In the genomic region with DNA sequence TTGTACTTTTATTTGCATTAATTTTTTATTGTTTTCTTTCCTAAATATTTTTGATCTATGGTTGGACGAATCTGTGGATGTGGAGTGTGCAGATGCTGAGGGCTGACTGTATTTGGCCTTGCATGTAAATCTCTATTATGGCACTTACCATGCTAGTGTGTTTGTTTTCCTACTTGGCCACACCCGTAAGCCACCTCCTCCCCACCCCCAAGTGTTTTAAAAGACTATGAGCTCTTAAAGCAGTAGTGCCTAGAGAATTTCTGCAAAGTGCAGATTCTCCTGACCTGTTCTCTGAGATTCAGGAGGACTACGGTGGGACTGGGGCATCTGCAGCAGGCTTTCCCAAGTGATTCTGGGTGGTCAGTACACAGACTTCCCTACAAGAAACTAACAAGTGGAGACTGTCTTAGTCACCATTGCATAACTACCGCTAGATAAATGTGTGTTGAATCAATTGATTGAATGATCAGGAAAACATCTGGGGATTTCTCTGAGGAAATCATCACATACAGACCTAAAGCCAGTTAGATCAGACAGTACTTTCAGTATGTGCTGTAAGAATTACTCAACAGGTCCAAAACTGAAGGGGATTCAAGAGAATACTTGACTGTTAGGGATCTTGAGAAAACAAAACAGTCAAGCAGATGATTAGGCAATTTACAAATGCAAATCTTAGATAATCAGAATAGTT, we compare ENCODE assay signal across 1 cellular context.
TF ChIP-seq lines count a peak whose summit lies in the region.

No MANE protein-coding gene starts in this region.

TF ChIP-seq in H1, 55 proteins besides CTCF, POLR2A, EP300 and RAD21:
- TF ChIP-seq SIRT6 (IDR thresholded peaks at IDR 0.05; ENCODE audit: low read length) = no peak
- no peak for TF ChIP-seq NRF1 (IDR thresholded peaks at IDR 0.05; ENCODE audit: low read depth, low read length)
- no peak for TF ChIP-seq CBX8 (IDR thresholded peaks at IDR 0.05; ENCODE audit: borderline replicate concordance, low read depth, low read length)
- no peak for TF ChIP-seq SIN3A (conservative IDR thresholded peaks at IDR 0.05 in 1 of 2, IDR thresholded peaks at IDR 0.05 in 1 of 2; ENCODE audit: low read depth in 1 of 2, low read length in 2 of 2)
- TF ChIP-seq BCL11A (IDR thresholded peaks at IDR 0.05; ENCODE audit: low read depth in 2 of 2, low read length in 2 of 2) = no peak
- TF ChIP-seq BACH1 (IDR thresholded peaks at IDR 0.05; ENCODE audit: low read length) = no peak
- TF ChIP-seq, protein P1, sequence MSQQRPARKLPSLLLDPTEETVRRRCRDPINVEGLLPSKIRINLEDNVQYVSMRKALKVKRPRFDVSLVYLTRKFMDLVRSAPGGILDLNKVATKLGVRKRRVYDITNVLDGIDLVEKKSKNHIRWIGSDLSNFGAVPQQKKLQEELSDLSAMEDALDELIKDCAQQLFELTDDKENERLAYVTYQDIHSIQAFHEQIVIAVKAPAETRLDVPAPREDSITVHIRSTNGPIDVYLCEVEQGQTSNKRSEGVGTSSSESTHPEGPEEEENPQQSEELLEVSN (IDR thresholded peaks at IDR 0.05) = no peak
- TF ChIP-seq FOSL1 (IDR thresholded peaks at IDR 0.05; ENCODE audit: insufficient read depth, low read depth, low read length) = no peak
- TF ChIP-seq POU5F1 (IDR thresholded peaks at IDR 0.05; ENCODE audit: low read depth, low read length) = no peak
- no peak for TF ChIP-seq PHF8 (conservative IDR thresholded peaks at IDR 0.05; ENCODE audit: low read depth, low read length)
